Comparison of ENCODE assay signal across 8 cellular contexts in genomic region chr19:8208119-8208709, GRCh38. TPM values are rescaled to one million over a fixed set of nuclear protein-coding genes. Genes with fewer than 3 reads are reported as not detected.
DNase-seq lines count a peak whose midpoint lies in the region; ATAC-seq lines count a peak whose summit lies in the region.

No MANE protein-coding gene starts in this region.

- H3K4me1 ChIP-seq in iPS-18a (ENCODE audit: control insufficient read depth, low read depth, low read length), result peaks cover 15% of the 10 kb centered on the region

- peaks cover 19% of the 10 kb centered on the region for H3K4me1 Mint-ChIP-seq in activated T-helper 17 cell treated with anti-CD3 and anti-CD28 coated beads, Interleukin-2, amount 50 U/mL, for 72 hours

- ATAC-seq in HG02840 (IDR thresholded peaks at IDR 0.05; ENCODE audit: low FRiP score, unreplicated experiment), result peak; percentile 7
- no peak for ATAC-seq in activated T-helper 17 cell treated with anti-CD3 and anti-CD28 coated beads, Interleukin-2, amount 50 U/mL, for 72 hours (replicated peaks)
- no peak for ATAC-seq in stimulated activated naive CD8-positive, alpha-beta T cell treated with anti-CD3 and anti-CD28 coated beads, Interleukin-15, Interleukin-2, amounts not matched to agents 100 U/mL and 50 U/mL, for 24 hours

- peak overlapping the region; percentile 50 for H3K4me3 ChIP-seq in iPS-18a (ENCODE audit: low read length)

- DNase-seq in stimulated activated naive CD8-positive, alpha-beta T cell treated with anti-CD3 and anti-CD28 coated beads, Interleukin-15, Interleukin-2, amounts not matched to agents 100 U/mL and 50 U/mL, for 24 hours, result peak; percentile 7
- DNase-seq in COLO668 (lab: John Stamatoyannopoulos, UW; ENCODE audit: unreplicated experiment), result no peak
- no peak for DNase-seq in NCI-H1694 treated with DMSO at 0.1 percent for 48 hours (lab: John Stamatoyannopoulos, UW)
- no peak for DNase-seq in NCI-H2081 (lab: John Stamatoyannopoulos, UW)
- no peak for DNase-seq in HPDE6-E6E7 (ENCODE audit: extremely low spot score)

- H3K4me3 Mint-ChIP-seq in activated T-helper 17 cell treated with anti-CD3 and anti-CD28 coated beads, Interleukin-2, amount 50 U/mL, for 72 hours, result peak overlapping the region; percentile 48

- H3K36me3 Mint-ChIP-seq in activated T-helper 17 cell treated with anti-CD3 and anti-CD28 coated beads, Interleukin-2, amount 50 U/mL, for 72 hours (ENCODE audit: low read depth), result peaks cover 26% of the 10 kb centered on the region

- no peak overlapping the region for H3K9ac ChIP-seq in iPS-18a (ENCODE audit: low read length)

- H3K9me3 ChIP-seq in iPS-18a (ENCODE audit: control insufficient read depth, low read depth, low read length), result no peaks in the 10 kb centered on the region

- H3K27me3 ChIP-seq in iPS-18a (ENCODE audit: control insufficient read depth, insufficient read depth, low read length), result no peaks in the 10 kb centered on the region

- H3K27me3 Mint-ChIP-seq in activated T-helper 17 cell treated with anti-CD3 and anti-CD28 coated beads, Interleukin-2, amount 50 U/mL, for 72 hours, result no peaks in the 10 kb centered on the region

- no peaks in the 10 kb centered on the region for H3K9me3 Mint-ChIP-seq in activated T-helper 17 cell treated with anti-CD3 and anti-CD28 coated beads, Interleukin-2, amount 50 U/mL, for 72 hours

- no peak overlapping the region for H3K27ac ChIP-seq in iPS-18a (ENCODE audit: low read length)

- H3K27ac Mint-ChIP-seq in activated T-helper 17 cell treated with anti-CD3 and anti-CD28 coated beads, Interleukin-2, amount 50 U/mL, for 72 hours, result no peak overlapping the region

- peaks cover 3% of the 10 kb centered on the region for H3K36me3 ChIP-seq in iPS-18a (ENCODE audit: control insufficient read depth, low read depth, low read length)

RNA-seq across cellular contexts. Expression of gene CERS4, which starts 1.0 kb away (rescaled TPM):
- 10 to 100 TPM; 14.7 to 33.0 TPM for total RNA-seq in activated T-helper 17 cell treated with anti-CD3 and anti-CD28 coated beads, Interleukin-2, amount 50 U/mL, for 72 hours

RNA-seq across cellular contexts. Expression of gene FBN3, which starts 58.8 kb away (rescaled TPM):
- total RNA-seq in activated T-helper 17 cell treated with anti-CD3 and anti-CD28 coated beads, Interleukin-2, amount 50 U/mL, for 72 hours, result under 1 TPM in 1 of 2 donors, not detected in 1; 0.05 TPM
